Comparison of ENCODE assay signal across 16 cellular contexts in genomic region chr11:12600829-12601228, GRCh38.
DNase-seq lines count a peak whose midpoint lies in the region; ATAC-seq, FAIRE-seq and TF ChIP-seq lines count a peak whose summit lies in the region.
"Had no signal": no experiment of that assay in that cellular context is flagged by ENCODE, and none has a peak within 500 bp of the region (broad histone marks: within the 10 kb centered on the region; RNA-seq: fewer than 3 reads in every experiment).

No MANE protein-coding gene starts in this region.

- in situ Hi-C loops in Caki2 (cut with HindIII; ENCODE audit: low pct_unique_long_range_greater_than_20kb, low sequenced_read_pairs) = no loop called here

- no peaks in the 10 kb centered on the region for H3K27me3 Mint-ChIP-seq in progenitor cell of endocrine pancreas

- H3K27ac Mint-ChIP-seq in progenitor cell of endocrine pancreas = peak overlapping the region; percentile 36

- FAIRE-seq in RCC 7860 (lab: Jason Lieb, UNC) = peak; percentile 78
- FAIRE-seq: A204.1 had no signal

- ATAC-seq in left lobe of liver (peak; percentile 84), HG03039 (IDR thresholded peaks at IDR 0.05; ENCODE audit: unreplicated experiment) (no peak), HG03521 (IDR thresholded peaks at IDR 0.05; ENCODE audit: unreplicated experiment) (no peak)
- ATAC-seq: SK-N-SH treated with all-trans-retinoic acid at 6 μM for 48 hours had no signal

- H3K4me3 Mint-ChIP-seq in progenitor cell of endocrine pancreas (ENCODE audit: low read depth) = no peak overlapping the region

- H3K4me1 Mint-ChIP-seq in progenitor cell of endocrine pancreas (ENCODE audit: low read depth) = peaks cover 10% of the 10 kb centered on the region

- DNase-seq in Caki2 (ENCODE audit: low read depth) (peak; percentile 46), RCC 7860 (ENCODE audit: low spot score) (peak; percentile 49), left lobe of liver (ENCODE audit: low spot score) (no peak), progenitor cell of endocrine pancreas (ENCODE audit: low spot score, unreplicated experiment) (no peak)
- DNase-seq in NK-92 treated with Interleukin-12 subunit alpha and Interleukin-12 subunit beta, amount 100 ng/mL, for 24 hours (lab: John Stamatoyannopoulos, UW) = no peak
- DNase-seq in activated CD4-positive, alpha-beta T cell treated with anti-CD3 and anti-CD28 coated beads for 1 hour = no peak
- DNase-seq: DMS153, Kasumi-1, NCI-H1105, NCI-H187, NCI-H69, SHP77 treated with DMSO at 0.1 percent for 48 hours had no signal

- no peaks in the 10 kb centered on the region for H3K36me3 Mint-ChIP-seq in progenitor cell of endocrine pancreas (ENCODE audit: insufficient read depth)

- no peaks in the 10 kb centered on the region for H3K9me3 Mint-ChIP-seq in progenitor cell of endocrine pancreas (ENCODE audit: low read depth)

- no peak for TF ChIP-seq CTCF in progenitor cell of endocrine pancreas (IDR thresholded peaks at IDR 0.05; ENCODE audit: unreplicated experiment)

Comparison
In these comparisons a context has a peak if more than half of its experiments do, and no peak if none do; other contexts are left out.
1. DNase-seq: peak in Caki2 (single experiment) and RCC 7860 (single experiment); none in left lobe of liver (single experiment), progenitor cell of endocrine pancreas (single experiment), NK-92 treated with Interleukin-12 subunit alpha and Interleukin-12 subunit beta, amount 100 ng/mL, for 24 hours (single experiment) and activated CD4-positive, alpha-beta T cell treated with anti-CD3 and anti-CD28 coated beads for 1 hour (single experiment).